Comparison of ENCODE assay signal across 26 cellular contexts in genomic region chr4:119783200-119783978, GRCh38.
"Had no signal": no experiment of that assay in that cellular context is flagged by ENCODE, and none has a peak within 500 bp of the region (broad histone marks: within the 10 kb centered on the region; RNA-seq: fewer than 3 reads in every experiment).

No MANE protein-coding gene starts in this region.

- H3K27ac Mint-ChIP-seq: dendritic cell treated with granulocyte-macrophage colony-stimulating factor and Interleukin-4, amounts not matched to agents 40 ng/mL and 50 ng/mL, for 4 days; endodermal cell; naive B cell; natural killer cell treated with Interleukin-12 subunit alpha and Interleukin-12 subunit beta and Interleukin-15 and Interleukin-18, amount 100 ng/mL, for 72 hours; progenitor cell of endocrine pancreas; stimulated activated memory B cell treated with anti-CD40 and anti-IgM and Interleukin-4, amounts not matched to agents 10 μg/mL and 1 μg/mL and 100 μg/mL, for 72 hours; type B pancreatic cell had no signal

- ATAC-seq: esophagus mucosa; gastrocnemius medialis; left ventricle myocardium superior; natural killer cell treated with Interleukin-12 subunit alpha and Interleukin-12 subunit beta and Interleukin-15 and Interleukin-18, amount 100 ng/mL, for 72 hours; sciatic nerve; stimulated activated memory B cell treated with anti-CD40 and anti-IgM and Interleukin-4, amounts not matched to agents 10 μg/mL and 1 μg/mL and 100 μg/mL, for 72 hours; stimulated activated naive CD8-positive, alpha-beta T cell treated with anti-CD3 and anti-CD28 coated beads, Interleukin-15, Interleukin-2, amounts not matched to agents 100 U/mL and 50 U/mL, for 24 hours had no signal

- H3K36me3 Mint-ChIP-seq: naive B cell; natural killer cell treated with Interleukin-12 subunit alpha and Interleukin-12 subunit beta and Interleukin-15 and Interleukin-18, amount 100 ng/mL, for 72 hours; stimulated activated memory B cell treated with anti-CD40 and anti-IgM and Interleukin-4, amounts not matched to agents 10 μg/mL and 1 μg/mL and 100 μg/mL, for 72 hours; type B pancreatic cell had no signal

- H3K27me3 ChIP-seq: colonic mucosa, gastrocnemius medialis, neutrophil, testis, tibial artery had no signal

- H3K27me3 Mint-ChIP-seq: dendritic cell treated with granulocyte-macrophage colony-stimulating factor and Interleukin-4, amounts not matched to agents 40 ng/mL and 50 ng/mL, for 4 days; natural killer cell treated with Interleukin-12 subunit alpha and Interleukin-12 subunit beta and Interleukin-15 and Interleukin-18, amount 100 ng/mL, for 72 hours; progenitor cell of endocrine pancreas; stimulated activated memory B cell treated with anti-CD40 and anti-IgM and Interleukin-4, amounts not matched to agents 10 μg/mL and 1 μg/mL and 100 μg/mL, for 72 hours; type B pancreatic cell had no signal

- H3K9ac ChIP-seq: parathyroid adenoma had no signal

- H3K36me3 ChIP-seq: colonic mucosa, gastrocnemius medialis, neutrophil, tibial artery had no signal

- H3K9me3 Mint-ChIP-seq: dendritic cell treated with granulocyte-macrophage colony-stimulating factor and Interleukin-4, amounts not matched to agents 40 ng/mL and 50 ng/mL, for 4 days had no signal

- H3K4me1 ChIP-seq: colonic mucosa, gastrocnemius medialis, parathyroid adenoma, testis, tibial artery had no signal

- H3K4me1 Mint-ChIP-seq: endodermal cell; naive B cell; stimulated activated memory B cell treated with anti-CD40 and anti-IgM and Interleukin-4, amounts not matched to agents 10 μg/mL and 1 μg/mL and 100 μg/mL, for 72 hours had no signal

- DNase-seq: colonic mucosa; effector CD8-positive, alpha-beta T cell; endodermal cell; foreskin fibroblast; gastrocnemius medialis; head of caudate nucleus; kidney; left ventricle myocardium superior; naive B cell; stimulated activated CD4-positive, alpha-beta T cell treated with anti-CD3 and anti-CD28 coated beads, Interleukin-4, amount 100 ng/mL, for 4 hours; stimulated activated naive CD8-positive, alpha-beta T cell treated with anti-CD3 and anti-CD28 coated beads, Interleukin-15, Interleukin-2, amounts not matched to agents 100 U/mL and 50 U/mL, for 24 hours; substantia nigra; testis; tibial artery had no signal

- H3K27ac ChIP-seq: colonic mucosa, epithelial cell of prostate, gastrocnemius medialis, neutrophil, parathyroid adenoma, testis, tibial artery had no signal

- H3K9me3 ChIP-seq: colonic mucosa, gastrocnemius medialis, neutrophil, testis, tibial artery had no signal

- H3K4me3 ChIP-seq: colonic mucosa, gastrocnemius medialis, lung, testis, tibial artery had no signal

- H3K4me3 Mint-ChIP-seq: dendritic cell treated with granulocyte-macrophage colony-stimulating factor and Interleukin-4, amounts not matched to agents 40 ng/mL and 50 ng/mL, for 4 days; endodermal cell; naive B cell; natural killer cell treated with Interleukin-12 subunit alpha and Interleukin-12 subunit beta and Interleukin-15 and Interleukin-18, amount 100 ng/mL, for 72 hours; neural crest cell; stimulated activated memory B cell treated with anti-CD40 and anti-IgM and Interleukin-4, amounts not matched to agents 10 μg/mL and 1 μg/mL and 100 μg/mL, for 72 hours; type B pancreatic cell had no signal
